Comparison of ENCODE assay signal across 1 cellular context in genomic region chr12:8664228-8664963, GRCh38.
TF ChIP-seq lines count a peak whose summit lies in the region.

No MANE protein-coding gene starts in this region.

TF ChIP-seq in GM23338, 12 proteins besides CTCF, POLR2A, EP300 and RAD21:
- no peak for TF ChIP-seq STAT1 (IDR thresholded peaks at IDR 0.05; ENCODE audit: unreplicated experiment)
- no peak for TF ChIP-seq ZNF462 (CRISPR knock-in tag; IDR thresholded peaks at IDR 0.05)
